In the genomic region with DNA sequence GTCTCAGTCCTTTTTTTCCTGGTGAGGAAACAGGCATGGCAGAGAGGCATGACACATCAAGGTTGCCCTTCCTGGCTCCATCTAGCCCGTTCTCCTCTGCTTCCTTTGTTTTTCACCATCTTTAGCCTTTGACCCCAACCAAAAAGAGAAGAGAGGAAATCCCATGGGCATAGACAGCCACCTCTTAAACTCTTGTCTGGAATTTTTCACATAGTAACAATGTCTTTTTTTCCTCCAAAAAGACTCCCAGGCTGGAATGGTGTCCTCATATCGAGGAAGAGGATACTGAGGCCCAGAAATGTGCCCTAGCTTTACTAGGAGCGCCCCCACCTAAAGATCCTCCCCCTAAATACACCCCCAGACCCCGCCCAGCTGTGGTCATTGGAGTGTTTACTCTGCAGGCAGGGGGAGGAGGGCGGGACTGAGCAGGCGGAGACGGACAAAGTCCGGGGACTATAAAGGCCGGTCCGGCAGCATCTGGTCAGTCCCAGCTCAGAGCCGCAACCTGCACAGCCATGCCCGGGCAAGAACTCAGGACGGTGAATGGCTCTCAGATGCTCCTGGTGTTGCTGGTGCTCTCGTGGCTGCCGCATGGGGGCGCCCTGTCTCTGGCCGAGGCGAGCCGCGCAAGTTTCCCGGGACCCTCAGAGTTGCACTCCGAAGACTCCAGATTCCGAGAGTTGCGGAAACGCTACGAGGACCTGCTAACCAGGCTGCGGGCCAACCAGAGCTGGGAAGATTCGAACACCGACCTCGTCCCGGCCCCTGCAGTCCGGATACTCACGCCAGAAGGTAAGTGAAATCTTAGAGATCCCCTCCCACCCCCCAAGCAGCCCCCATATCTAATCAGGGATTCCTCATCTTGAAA, we compare ENCODE assay signal across 1 cellular context.
TF ChIP-seq lines count a peak whose summit lies in the region.

A gene with protein sequence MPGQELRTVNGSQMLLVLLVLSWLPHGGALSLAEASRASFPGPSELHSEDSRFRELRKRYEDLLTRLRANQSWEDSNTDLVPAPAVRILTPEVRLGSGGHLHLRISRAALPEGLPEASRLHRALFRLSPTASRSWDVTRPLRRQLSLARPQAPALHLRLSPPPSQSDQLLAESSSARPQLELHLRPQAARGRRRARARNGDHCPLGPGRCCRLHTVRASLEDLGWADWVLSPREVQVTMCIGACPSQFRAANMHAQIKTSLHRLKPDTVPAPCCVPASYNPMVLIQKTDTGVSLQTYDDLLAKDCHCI (plus strand): TSS at position 484 of the 868 bp plus-strand sequence. CDS start 32 bp downstream, at position 516.

TF ChIP-seq in HepG2, 621 proteins besides CTCF, POLR2A, EP300 and RAD21 (continued from another document and continues in another):
- TF ChIP-seq, protein P1, sequence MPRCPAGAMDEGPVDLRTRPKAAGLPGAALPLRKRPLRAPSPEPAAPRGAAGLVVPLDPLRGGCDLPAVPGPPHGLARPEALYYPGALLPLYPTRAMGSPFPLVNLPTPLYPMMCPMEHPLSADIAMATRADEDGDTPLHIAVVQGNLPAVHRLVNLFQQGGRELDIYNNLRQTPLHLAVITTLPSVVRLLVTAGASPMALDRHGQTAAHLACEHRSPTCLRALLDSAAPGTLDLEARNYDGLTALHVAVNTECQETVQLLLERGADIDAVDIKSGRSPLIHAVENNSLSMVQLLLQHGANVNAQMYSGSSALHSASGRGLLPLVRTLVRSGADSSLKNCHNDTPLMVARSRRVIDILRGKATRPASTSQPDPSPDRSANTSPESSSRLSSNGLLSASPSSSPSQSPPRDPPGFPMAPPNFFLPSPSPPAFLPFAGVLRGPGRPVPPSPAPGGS (CRISPR knock-in tag; IDR thresholded peaks at IDR 0.05), result no peak
- TF ChIP-seq, protein P2, sequence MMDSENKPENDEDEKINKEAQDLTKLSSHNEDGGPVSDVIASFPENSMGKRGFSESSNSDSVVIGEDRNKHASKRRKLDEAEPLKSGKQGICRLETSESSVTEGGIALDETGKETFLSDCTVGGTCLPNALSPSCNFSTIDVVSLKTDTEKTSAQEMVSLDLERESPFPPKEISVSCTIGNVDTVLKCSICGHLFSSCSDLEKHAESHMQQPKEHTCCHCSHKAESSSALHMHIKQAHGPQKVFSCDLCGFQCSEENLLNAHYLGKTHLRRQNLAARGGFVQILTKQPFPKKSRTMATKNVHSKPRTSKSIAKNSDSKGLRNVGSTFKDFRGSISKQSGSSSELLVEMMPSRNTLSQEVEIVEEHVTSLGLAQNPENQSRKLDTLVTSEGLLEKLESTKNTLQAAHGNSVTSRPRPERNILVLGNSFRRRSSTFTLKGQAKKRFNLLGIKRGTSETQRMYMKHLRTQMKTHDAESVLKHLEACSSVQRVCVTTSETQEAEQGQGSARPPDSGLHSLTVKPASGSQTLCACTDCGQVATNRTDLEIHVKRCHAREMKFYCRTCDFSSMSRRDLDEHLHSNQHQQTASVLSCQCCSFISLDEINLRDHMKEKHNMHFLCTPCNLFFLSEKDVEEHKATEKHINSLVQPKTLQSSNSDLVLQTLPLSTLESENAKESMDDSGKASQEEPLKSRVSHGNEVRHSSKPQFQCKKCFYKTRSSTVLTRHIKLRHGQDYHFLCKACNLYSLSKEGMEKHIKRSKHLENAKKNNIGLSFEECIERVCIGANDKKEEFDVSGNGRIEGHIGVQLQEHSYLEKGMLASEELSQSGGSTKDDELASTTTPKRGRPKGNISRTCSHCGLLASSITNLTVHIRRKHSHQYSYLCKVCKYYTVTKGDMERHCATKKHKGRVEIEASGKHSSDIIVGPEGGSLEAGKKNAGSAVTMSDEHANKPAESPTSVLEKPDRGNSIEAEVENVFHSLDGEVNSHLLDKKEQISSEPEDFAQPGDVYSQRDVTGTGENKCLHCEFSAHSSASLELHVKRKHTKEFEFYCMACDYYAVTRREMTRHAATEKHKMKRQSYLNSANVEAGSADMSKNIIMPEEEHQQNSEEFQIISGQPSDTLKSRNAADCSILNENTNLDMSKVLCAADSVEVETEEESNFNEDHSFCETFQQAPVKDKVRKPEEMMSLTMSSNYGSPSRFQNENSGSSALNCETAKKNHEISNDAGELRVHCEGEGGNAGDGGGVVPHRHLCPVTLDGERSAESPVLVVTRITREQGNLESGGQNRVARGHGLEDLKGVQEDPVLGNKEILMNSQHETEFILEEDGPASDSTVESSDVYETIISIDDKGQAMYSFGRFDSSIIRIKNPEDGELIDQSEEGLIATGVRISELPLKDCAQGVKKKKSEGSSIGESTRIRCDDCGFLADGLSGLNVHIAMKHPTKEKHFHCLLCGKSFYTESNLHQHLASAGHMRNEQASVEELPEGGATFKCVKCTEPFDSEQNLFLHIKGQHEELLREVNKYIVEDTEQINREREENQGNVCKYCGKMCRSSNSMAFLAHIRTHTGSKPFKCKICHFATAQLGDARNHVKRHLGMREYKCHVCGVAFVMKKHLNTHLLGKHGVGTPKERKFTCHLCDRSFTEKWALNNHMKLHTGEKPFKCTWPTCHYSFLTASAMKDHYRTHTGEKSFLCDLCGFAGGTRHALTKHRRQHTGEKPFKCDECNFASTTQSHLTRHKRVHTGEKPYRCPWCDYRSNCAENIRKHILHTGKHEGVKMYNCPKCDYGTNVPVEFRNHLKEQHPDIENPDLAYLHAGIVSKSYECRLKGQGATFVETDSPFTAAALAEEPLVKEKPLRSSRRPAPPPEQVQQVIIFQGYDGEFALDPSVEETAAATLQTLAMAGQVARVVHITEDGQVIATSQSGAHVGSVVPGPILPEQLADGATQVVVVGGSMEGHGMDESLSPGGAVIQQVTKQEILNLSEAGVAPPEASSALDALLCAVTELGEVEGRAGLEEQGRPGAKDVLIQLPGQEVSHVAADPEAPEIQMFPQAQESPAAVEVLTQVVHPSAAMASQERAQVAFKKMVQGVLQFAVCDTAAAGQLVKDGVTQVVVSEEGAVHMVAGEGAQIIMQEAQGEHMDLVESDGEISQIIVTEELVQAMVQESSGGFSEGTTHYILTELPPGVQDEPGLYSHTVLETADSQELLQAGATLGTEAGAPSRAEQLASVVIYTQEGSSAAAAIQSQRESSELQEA (CRISPR knock-in tag; IDR thresholded peaks at IDR 0.05; ENCODE audit: not compliant biosample characterization), result no peak
- 0 out of 2 replicates have a peak, but pooled peaks have one; percentile 18 for TF ChIP-seq CENPX (CRISPR knock-in tag; IDR thresholded peaks at IDR 0.05)
- peak; percentile 79 for TF ChIP-seq MIER2 (CRISPR knock-in tag; IDR thresholded peaks at IDR 0.05)
- TF ChIP-seq SOX13 (IDR thresholded peaks at IDR 0.05), result peak; percentile 39; the same call in 1 of the 2 replicates
- peak in 1 of 2 experiments; percentile 78; a peak in 1 of 4 replicates for TF ChIP-seq SOX13 (CRISPR knock-in tag; conservative IDR thresholded peaks at IDR 0.05 in 1 of 2, IDR thresholded peaks at IDR 0.05 in 1 of 2)
- TF ChIP-seq FOXK1 (CRISPR knock-in tag; IDR thresholded peaks at IDR 0.05; ENCODE audit: borderline replicate concordance, low read depth), result peak; percentile 65; the same call in 1 of the 2 replicates
- no peak for TF ChIP-seq EZH2 (conservative IDR thresholded peaks at IDR 0.05; ENCODE audit: low read depth, low read length)
- TF ChIP-seq CCAR2 (optimal IDR thresholded peaks at IDR 0.05; ENCODE audit: low read depth, low read length), result peak; percentile 78
- peak; percentile 86; the same call in 1 of the 2 replicates for TF ChIP-seq ZNF33A (CRISPR knock-in tag; IDR thresholded peaks at IDR 0.05; ENCODE audit: borderline replicate concordance)
- peak; percentile 95 for TF ChIP-seq FOXP4 (CRISPR knock-in tag; IDR thresholded peaks at IDR 0.05)
- TF ChIP-seq, protein P3, sequence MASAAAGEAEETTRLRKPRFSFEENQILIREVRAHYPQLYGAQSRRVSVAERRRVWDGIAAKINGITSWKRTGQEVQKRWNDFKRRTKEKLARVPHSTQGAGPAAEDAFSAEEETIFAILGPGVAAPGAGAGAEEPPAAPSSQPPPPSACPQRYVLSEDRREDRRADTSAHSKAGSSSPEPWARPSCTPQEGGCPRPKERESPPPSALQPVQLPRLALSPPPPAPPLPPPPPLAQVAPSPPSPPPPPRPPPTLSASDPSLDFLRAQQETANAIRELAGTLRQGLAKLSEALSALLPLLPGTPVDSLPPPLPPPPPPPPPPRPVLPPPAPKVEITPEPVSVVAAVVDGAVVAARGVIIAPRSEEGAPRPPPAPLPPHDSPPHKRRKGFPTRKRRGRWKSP (CRISPR knock-in tag; IDR thresholded peaks at IDR 0.05), result peak; percentile 90
- TF ChIP-seq ZNF44 (CRISPR knock-in tag; IDR thresholded peaks at IDR 0.05), result no peak
- peak; percentile 97 for TF ChIP-seq AFF4 (CRISPR knock-in tag; IDR thresholded peaks at IDR 0.05)
- 0 out of 2 replicates have a peak, but pooled peaks have one; percentile 53 for TF ChIP-seq ZSCAN25 (CRISPR knock-in tag; IDR thresholded peaks at IDR 0.05)
- TF ChIP-seq TCF7L2 (IDR thresholded peaks at IDR 0.05; ENCODE audit: low read depth, low read length), result no peak
- peak; percentile 46; the same call in 1 of the 2 replicates for TF ChIP-seq MEF2D (CRISPR knock-in tag; IDR thresholded peaks at IDR 0.05)
- no peak for TF ChIP-seq CBX2 (IDR thresholded peaks at IDR 0.05; ENCODE audit: low read depth, low read length)
- TF ChIP-seq CBX2 (CRISPR knock-in tag; IDR thresholded peaks at IDR 0.05; ENCODE audit: low read depth), result no peak
- TF ChIP-seq, protein P4, sequence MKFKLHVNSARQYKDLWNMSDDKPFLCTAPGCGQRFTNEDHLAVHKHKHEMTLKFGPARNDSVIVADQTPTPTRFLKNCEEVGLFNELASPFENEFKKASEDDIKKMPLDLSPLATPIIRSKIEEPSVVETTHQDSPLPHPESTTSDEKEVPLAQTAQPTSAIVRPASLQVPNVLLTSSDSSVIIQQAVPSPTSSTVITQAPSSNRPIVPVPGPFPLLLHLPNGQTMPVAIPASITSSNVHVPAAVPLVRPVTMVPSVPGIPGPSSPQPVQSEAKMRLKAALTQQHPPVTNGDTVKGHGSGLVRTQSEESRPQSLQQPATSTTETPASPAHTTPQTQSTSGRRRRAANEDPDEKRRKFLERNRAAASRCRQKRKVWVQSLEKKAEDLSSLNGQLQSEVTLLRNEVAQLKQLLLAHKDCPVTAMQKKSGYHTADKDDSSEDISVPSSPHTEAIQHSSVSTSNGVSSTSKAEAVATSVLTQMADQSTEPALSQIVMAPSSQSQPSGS (CRISPR knock-in tag; IDR thresholded peaks at IDR 0.05), result peak; percentile 94
- 0 out of 2 replicates have a peak, but pooled peaks have one; percentile 36 for TF ChIP-seq TERF1 (CRISPR knock-in tag; IDR thresholded peaks at IDR 0.05)
- no peak for TF ChIP-seq CEBPB (IDR thresholded peaks at IDR 0.05; ENCODE audit: borderline replicate concordance, low read depth, low read length)
- TF ChIP-seq, protein P5, sequence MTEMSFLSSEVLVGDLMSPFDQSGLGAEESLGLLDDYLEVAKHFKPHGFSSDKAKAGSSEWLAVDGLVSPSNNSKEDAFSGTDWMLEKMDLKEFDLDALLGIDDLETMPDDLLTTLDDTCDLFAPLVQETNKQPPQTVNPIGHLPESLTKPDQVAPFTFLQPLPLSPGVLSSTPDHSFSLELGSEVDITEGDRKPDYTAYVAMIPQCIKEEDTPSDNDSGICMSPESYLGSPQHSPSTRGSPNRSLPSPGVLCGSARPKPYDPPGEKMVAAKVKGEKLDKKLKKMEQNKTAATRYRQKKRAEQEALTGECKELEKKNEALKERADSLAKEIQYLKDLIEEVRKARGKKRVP (CRISPR knock-in tag; IDR thresholded peaks at IDR 0.05), result peak in 1 of 2 experiments; percentile 85; a peak in 2 of 4 replicates
- peak; percentile 94 for TF ChIP-seq KLF12 (CRISPR knock-in tag; IDR thresholded peaks at IDR 0.05; ENCODE audit: borderline replicate concordance)
- TF ChIP-seq ZNF674 (CRISPR knock-in tag; IDR thresholded peaks at IDR 0.05; ENCODE audit: low read depth), result no peak
- TF ChIP-seq HNF4G (IDR thresholded peaks at IDR 0.05; ENCODE audit: borderline replicate concordance, low read depth, low read length), result peak; percentile 95
- peak; percentile 85 for TF ChIP-seq HNF4G (CRISPR knock-in tag; IDR thresholded peaks at IDR 0.05; ENCODE audit: borderline replicate concordance, low read depth)
- TF ChIP-seq ZNF75D (CRISPR knock-in tag; IDR thresholded peaks at IDR 0.05; ENCODE audit: borderline replicate concordance), result no peak
- peak; percentile 85; the same call in 1 of the 2 replicates for TF ChIP-seq ZMAT3 (CRISPR knock-in tag; conservative IDR thresholded peaks at IDR 0.05)
